In the genomic region with DNA sequence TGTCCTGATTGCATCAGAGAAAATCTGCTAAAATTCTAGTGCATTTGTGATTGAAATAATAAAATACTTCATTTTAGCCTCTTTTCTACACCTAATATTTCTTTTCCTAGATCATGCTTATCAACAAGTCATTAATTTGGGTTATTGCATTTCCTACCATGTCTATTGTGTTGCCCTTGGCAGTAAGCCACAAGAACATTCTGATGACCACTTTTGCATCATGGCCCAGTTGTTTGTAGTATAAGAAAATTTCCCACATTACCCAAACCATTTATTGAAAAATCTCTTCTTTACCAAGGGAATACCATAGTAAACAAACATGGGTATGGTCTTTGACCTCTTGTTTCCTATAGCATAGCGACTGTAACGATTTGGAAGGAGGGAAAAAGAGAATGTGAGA, we compare ENCODE assay signal across 15 cellular contexts.
"Had no signal": no experiment of that assay in that cellular context is flagged by ENCODE, and none has a peak within 500 bp of the region (broad histone marks: within the 10 kb centered on the region; RNA-seq: fewer than 3 reads in every experiment).

No MANE protein-coding gene starts in this region.

- H3K27me3 Mint-ChIP-seq: activated B cell treated with CpG ODN at 0.5 μM for 24 hours; activated CD4-positive, alpha-beta T cell treated with anti-CD3 and anti-CD28 coated beads, Interleukin-2, amount 10 ng/mL, durations not matched to agents 24 days and 14 days; activated naive CD4-positive, alpha-beta T cell treated with anti-CD3 and anti-CD28 coated beads, Interleukin-2, amount 50 U/mL, for 24 hours; T-helper 17 cell had no signal

- DNase-seq: activated B cell treated with CpG ODN at 0.5 μM for 24 hours; activated CD4-positive, alpha-beta T cell treated with anti-CD3 and anti-CD28 coated beads, Interleukin-2, amount 10 ng/mL, durations not matched to agents 24 days and 14 days; activated effector memory CD4-positive, alpha-beta T cell treated with Interleukin-2 at 50 U/mL for 16 hours; amniotic stem cell; effector CD4-positive, alpha-beta T cell; kidney glomerular epithelial cell; midbrain; spleen; stimulated activated CD4-positive, alpha-beta T cell treated with anti-CD3 and anti-CD28 coated beads, Interleukin-1b, Interleukin-23, amount 100 ng/mL, for 48 hours; stimulated activated naive CD4-positive, alpha-beta T cell; T-helper 17 cell; trophoblast cell had no signal

- H3K27ac Mint-ChIP-seq: activated B cell treated with CpG ODN at 0.5 μM for 24 hours; activated CD4-positive, alpha-beta T cell treated with anti-CD3 and anti-CD28 coated beads, Interleukin-2, amount 10 ng/mL, durations not matched to agents 24 days and 14 days; activated naive CD4-positive, alpha-beta T cell treated with anti-CD3 and anti-CD28 coated beads, Interleukin-2, amount 50 U/mL, for 24 hours; T-helper 17 cell had no signal

- H3K27ac ChIP-seq: cardiac muscle cell, right atrium auricular region, spleen had no signal

- H3K4me1 Mint-ChIP-seq: activated B cell treated with CpG ODN at 0.5 μM for 24 hours; activated CD4-positive, alpha-beta T cell treated with anti-CD3 and anti-CD28 coated beads, Interleukin-2, amount 10 ng/mL, durations not matched to agents 24 days and 14 days; activated naive CD4-positive, alpha-beta T cell treated with anti-CD3 and anti-CD28 coated beads, Interleukin-2, amount 50 U/mL, for 24 hours; T-helper 17 cell had no signal

- H3K4me3 ChIP-seq: cardiac muscle cell, right atrium auricular region, spleen had no signal

- ATAC-seq: T-helper 17 cell had no signal

- H3K4me1 ChIP-seq: right atrium auricular region, spleen had no signal

- H3K9me3 Mint-ChIP-seq: activated B cell treated with CpG ODN at 0.5 μM for 24 hours; activated CD4-positive, alpha-beta T cell treated with anti-CD3 and anti-CD28 coated beads, Interleukin-2, amount 10 ng/mL, durations not matched to agents 24 days and 14 days; activated naive CD4-positive, alpha-beta T cell treated with anti-CD3 and anti-CD28 coated beads, Interleukin-2, amount 50 U/mL, for 24 hours had no signal

- H3K9me3 ChIP-seq: right atrium auricular region, spleen had no signal

- H3K27me3 ChIP-seq: cardiac muscle cell, right atrium auricular region, spleen had no signal

- H3K4me3 Mint-ChIP-seq: activated B cell treated with CpG ODN at 0.5 μM for 24 hours; activated CD4-positive, alpha-beta T cell treated with anti-CD3 and anti-CD28 coated beads, Interleukin-2, amount 10 ng/mL, durations not matched to agents 24 days and 14 days; activated naive CD4-positive, alpha-beta T cell treated with anti-CD3 and anti-CD28 coated beads, Interleukin-2, amount 50 U/mL, for 24 hours; T-helper 17 cell had no signal
